26 cellular contexts compared by ENCODE assay signal in the genomic region with DNA sequence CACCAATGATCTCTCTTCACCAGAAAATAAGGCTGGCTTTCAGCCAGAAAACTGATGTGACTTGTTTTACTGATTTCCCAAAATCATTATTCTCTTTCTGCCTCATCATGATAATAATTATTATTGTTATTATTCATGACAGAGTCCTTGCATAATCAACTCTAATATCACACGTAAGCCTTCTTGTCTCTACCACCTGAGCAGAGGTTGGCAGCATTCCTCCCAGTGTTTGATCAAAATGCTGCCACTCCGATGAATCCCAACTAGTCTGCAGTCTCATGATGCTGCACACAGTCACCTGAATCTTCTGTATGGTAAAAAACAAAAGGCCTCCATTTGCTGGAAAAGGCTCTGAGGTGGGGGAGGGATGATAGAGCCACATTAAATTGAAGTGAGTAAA.
DNase-seq lines count a peak whose midpoint lies in the region; FAIRE-seq and TF ChIP-seq lines count a peak whose summit lies in the region.
"Had no signal": no experiment of that assay in that cellular context is flagged by ENCODE, and none has a peak within 500 bp of the region (broad histone marks: within the 10 kb centered on the region; RNA-seq: fewer than 3 reads in every experiment).

No MANE protein-coding gene starts in this region.

- CTCF ChIA-PET in activated naive CD4-positive, alpha-beta T cell treated with anti-CD3 and anti-CD28 coated beads for 36 hours (lab: Charles Lee) = interaction anchor here (0.7 to 1.7 kb wide), 2 partner anchors 28 to 52 kb away, joined by 3 read pairs; no protein-coding TSS in a partner anchor
- CTCF ChIA-PET in Caco-2 (lab: Charles Lee) = no interaction called here

- H3K4me1 ChIP-seq in smooth muscle cell (ENCODE audit: low read depth) (peaks cover 6% of the 10 kb centered on the region), Caco-2 (no peaks in the 10 kb centered on the region)
- H3K4me1 ChIP-seq: stomach, thyroid gland had no signal

- no peaks in the 10 kb centered on the region for H3K79me2 ChIP-seq in smooth muscle cell (ENCODE audit: low read depth)

- peaks cover 66% of the 10 kb centered on the region for H3K4me1 Mint-ChIP-seq in activated naive CD4-positive, alpha-beta T cell treated with anti-CD3 and anti-CD28 coated beads for 36 hours (ENCODE audit: low read depth)
- H3K4me1 Mint-ChIP-seq in HFFc6 (ENCODE audit: low read depth) (peaks cover 64% of the 10 kb centered on the region), Caco-2 (ENCODE audit: low read depth, unreplicated experiment) (peaks cover 6% of the 10 kb centered on the region)
- H3K4me1 Mint-ChIP-seq: nephron had no signal

- no peaks in the 10 kb centered on the region for H3K36me3 ChIP-seq in bronchial epithelial cell (ENCODE audit: control insufficient read depth, insufficient read depth, low read length)
- H3K36me3 ChIP-seq in smooth muscle cell (ENCODE audit: low read depth) = no peaks in the 10 kb centered on the region
- no peaks in the 10 kb centered on the region for H3K36me3 ChIP-seq in Caco-2 (ENCODE audit: control insufficient read depth, insufficient read depth, low read length)
- H3K36me3 ChIP-seq: ovary, SJCRH30, stomach, thyroid gland had no signal

- BruUV-seq in Caco-2 (replicated peaks; lab: Mats Ljungman, UMichigan) = no TSS peak

- peak overlapping the region; percentile 98 for H3K27ac ChIP-seq in smooth muscle cell (ENCODE audit: low read depth)
- H3K27ac ChIP-seq: ovary, SJCRH30, stomach, thyroid gland had no signal

- H3K27me3 Mint-ChIP-seq in activated naive CD4-positive, alpha-beta T cell treated with anti-CD3 and anti-CD28 coated beads for 36 hours (ENCODE audit: low read depth) = no peaks in the 10 kb centered on the region
- H3K27me3 Mint-ChIP-seq in HFFc6 (ENCODE audit: insufficient read depth) (peaks cover 1% of the 10 kb centered on the region; the same call in 1 of the 2 replicates), Caco-2 (ENCODE audit: insufficient read depth, unreplicated experiment) (no peaks in the 10 kb centered on the region)
- H3K27me3 Mint-ChIP-seq: activated B cell treated with CpG ODN at 0.5 μM for 24 hours had no signal

- no peak overlapping the region for H3K4me3 Mint-ChIP-seq in activated naive CD4-positive, alpha-beta T cell treated with anti-CD3 and anti-CD28 coated beads for 36 hours
- no peak overlapping the region for H3K4me3 Mint-ChIP-seq in HFFc6
- H3K4me3 Mint-ChIP-seq in Caco-2 (ENCODE audit: unreplicated experiment) = no peak overlapping the region
- H3K4me3 Mint-ChIP-seq: activated B cell treated with CpG ODN at 0.5 μM for 24 hours, mesothelial cell of epicardium, nephron had no signal

- H3K27me3 ChIP-seq in bronchial epithelial cell (ENCODE audit: control insufficient read depth, insufficient read depth, low read length) (no peaks in the 10 kb centered on the region), smooth muscle cell (ENCODE audit: low read depth) (no peaks in the 10 kb centered on the region), Caco-2 (replicated peaks; ENCODE audit: control insufficient read depth, insufficient read depth, low read length) (no peaks in the 10 kb centered on the region)
- H3K27me3 ChIP-seq: ovary, SJCRH30, stomach, thyroid gland had no signal

- DNase-seq in activated naive CD4-positive, alpha-beta T cell treated with anti-CD3 and anti-CD28 coated beads for 36 hours = no peak
- no peak for DNase-seq in activated naive CD4-positive, alpha-beta T cell treated with anti-CD3 and anti-CD28 coated beads, Interleukin-2, amount 50 U/mL, for 16 hours
- DNase-seq in HFFc6 = no peak
- peak; percentile 57 for DNase-seq in bronchial epithelial cell (ENCODE audit: low read depth)
- no peak for DNase-seq in smooth muscle cell (lab: John Stamatoyannopoulos, UW; ENCODE audit: unreplicated experiment)
- DNase-seq in foreskin melanocyte = no peak
- no peak for DNase-seq in AG08396 (ENCODE audit: low spot score)
- DNase-seq in Caco-2 = no peak
- DNase-seq: ACHN, activated B cell treated with CpG ODN at 0.5 μM for 24 hours, activated T-cell treated with anti-CD3 and anti-CD28 coated beads for 4 hours, Calu3, DND-41, glutamatergic neuron, islet precursor cell, left ventricle myocardium superior, NCI-H1436, NCI-H748 treated with DMSO at 0.1 percent for 48 hours, ovary, stomach, thyroid gland had no signal

- peak overlapping the region; percentile 79 for H3K27ac Mint-ChIP-seq in activated naive CD4-positive, alpha-beta T cell treated with anti-CD3 and anti-CD28 coated beads for 36 hours
- peak overlapping the region; percentile 4 for H3K27ac Mint-ChIP-seq in HFFc6
- no peak overlapping the region for H3K27ac Mint-ChIP-seq in Caco-2 (ENCODE audit: unreplicated experiment)
- H3K27ac Mint-ChIP-seq: activated B cell treated with CpG ODN at 0.5 μM for 24 hours, mesothelial cell of epicardium, nephron had no signal

- no peak overlapping the region for H3K9ac ChIP-seq in smooth muscle cell (ENCODE audit: low read depth)

- intact Hi-C loops in activated naive CD4-positive, alpha-beta T cell treated with anti-CD3 and anti-CD28 coated beads for 36 hours (cut with micrococcal nuclease) = loop anchor here (10.0 kb wide), 1 partner anchor 1188 kb away; no protein-coding TSS in a partner anchor
- intact Hi-C loops in Caco-2 (cut with micrococcal nuclease; ENCODE audit: unreplicated experiment) = no loop called here

- H3F3A ChIP-seq in smooth muscle cell (ENCODE audit: low read depth) = peaks cover 12% of the 10 kb centered on the region

- 74% methylated on average over 2 of the region's 2 CpGs for WGBS in smooth muscle cell (ENCODE audit: low lambda C conversion rate)

- H2AFZ ChIP-seq in smooth muscle cell (ENCODE audit: low read depth) = no peak overlapping the region

- no peak overlapping the region for H3K4me3 ChIP-seq in bronchial epithelial cell (ENCODE audit: low read depth, low read length)
- no peak overlapping the region for H3K4me3 ChIP-seq in smooth muscle cell
- no peak overlapping the region for H3K4me3 ChIP-seq in Caco-2 (ENCODE audit: low read depth, low read length)
- H3K4me3 ChIP-seq: ovary, SJCRH30, stomach, thyroid gland had no signal

- peaks cover 19% of the 10 kb centered on the region for H3K36me3 Mint-ChIP-seq in activated naive CD4-positive, alpha-beta T cell treated with anti-CD3 and anti-CD28 coated beads for 36 hours (ENCODE audit: low read depth)
- H3K36me3 Mint-ChIP-seq in HFFc6 (ENCODE audit: low read depth) (peaks cover 22% of the 10 kb centered on the region), Caco-2 (ENCODE audit: insufficient read depth, unreplicated experiment) (peaks cover 6% of the 10 kb centered on the region)

- H3K9me3 Mint-ChIP-seq in activated naive CD4-positive, alpha-beta T cell treated with anti-CD3 and anti-CD28 coated beads for 36 hours = peaks cover 31% of the 10 kb centered on the region
- peaks cover 23% of the 10 kb centered on the region for H3K9me3 Mint-ChIP-seq in HFFc6
- H3K9me3 Mint-ChIP-seq in Caco-2 (ENCODE audit: unreplicated experiment) = peaks cover 37% of the 10 kb centered on the region

- TF ChIP-seq CTCF in HFFc6 (IDR thresholded peaks at IDR 0.05) (no peak), bronchial epithelial cell (IDR thresholded peaks at IDR 0.05; ENCODE audit: insufficient read depth, low read length, severe bottlenecking) (no peak), smooth muscle cell (IDR thresholded peaks at IDR 0.05; ENCODE audit: borderline replicate concordance, insufficient read depth, poor library complexity, severe bottlenecking) (no peak), Caco-2 (IDR thresholded peaks at IDR 0.05; ENCODE audit: insufficient read depth in 1 of 2, low read depth in 1 of 2, low read length in 1 of 2, severe bottlenecking in 1 of 2, unreplicated experiment in 1 of 2) (no peak)

- no peaks in the 10 kb centered on the region for H4K20me1 ChIP-seq in smooth muscle cell (ENCODE audit: low read depth)

- no peak for FAIRE-seq in bronchial epithelial cell (lab: Jason Lieb, UNC)
- FAIRE-seq: endothelial cell of umbilical vein, GM18507 had no signal

- H3K4me2 ChIP-seq in smooth muscle cell = no peak overlapping the region

- H3K9me3 ChIP-seq in smooth muscle cell (replicated peaks; ENCODE audit: low read depth) (no peaks in the 10 kb centered on the region), Caco-2 (peaks cover 16% of the 10 kb centered on the region)
- H3K9me3 ChIP-seq: ovary, SJCRH30, thyroid gland had no signal

- POLR2A ChIA-PET in Caco-2 (lab: Charles Lee) = no interaction called here
